In genomic region chr16:67846320-67847063, GRCh38 we compare ENCODE assay signal across 8 cellular contexts. TPM values are rescaled to one million over a fixed set of nuclear protein-coding genes. Genes with fewer than 3 reads are reported as not detected.
DNase-seq lines count a peak whose midpoint lies in the region; ATAC-seq, FAIRE-seq and TF ChIP-seq lines count a peak whose summit lies in the region.

NUTF2 (plus strand) TSS chr16:67846933; CDS start chr16:67865131, 18,198 bp downstream.

- H3K27ac ChIP-seq in KOPT-K1 (ENCODE audit: low read depth, low read length, poor library complexity, severe bottlenecking): peak within 1 kb of the TSS; percentile 93
- H3K27ac ChIP-seq in esophagus muscularis mucosa (replicated peaks in 1 of 4): peak within 1 kb of the TSS; percentile 98 to 99 (median 99)

- no peaks in the 10 kb centered on the region for H3K9me3 Mint-ChIP-seq in activated T-cell treated with anti-CD3 and anti-CD28 coated beads, Interleukin-2, amount 50 U/mL, for 72 hours
- H3K9me3 Mint-ChIP-seq in stimulated activated effector memory CD8-positive, alpha-beta T cell treated with anti-CD3 and anti-CD28 coated beads, Interleukin-12 subunit alpha, Interleukin-12 subunit beta, amount 100 ng/mL, for 72 hours: no peaks in the 10 kb centered on the region

- H3K4me1 ChIP-seq in esophagus muscularis mucosa: peaks cover 50 to 79% (median 66%) of the 10 kb centered on the region in 4 donors

- WGBS in esophagus muscularis mucosa: 0% methylated on average over 4 of the region's 57 CpGs

- ATAC-seq in GM21737 (IDR thresholded peaks at IDR 0.05; ENCODE audit: unreplicated experiment): peak; percentile 53
- peak; percentile 72 to 73 for ATAC-seq in activated T-cell treated with anti-CD3 and anti-CD28 coated beads, Interleukin-2, amount 50 U/mL, for 72 hours (replicated peaks in 1 of 2)
- peak; percentile 79 for ATAC-seq in stimulated activated effector memory CD8-positive, alpha-beta T cell treated with anti-CD3 and anti-CD28 coated beads, Interleukin-12 subunit alpha, Interleukin-12 subunit beta, amount 100 ng/mL, for 72 hours

- H3K27ac Mint-ChIP-seq in activated T-cell treated with anti-CD3 and anti-CD28 coated beads, Interleukin-2, amount 50 U/mL, for 72 hours: peak within 1 kb of the TSS; percentile 95
- H3K27ac Mint-ChIP-seq in stimulated activated effector memory CD8-positive, alpha-beta T cell treated with anti-CD3 and anti-CD28 coated beads, Interleukin-12 subunit alpha, Interleukin-12 subunit beta, amount 100 ng/mL, for 72 hours: peak within 1 kb of the TSS; percentile 93

- H3K9me3 ChIP-seq in KOPT-K1 (ENCODE audit: insufficient read depth, low read length, poor library complexity, severe bottlenecking): no peaks in the 10 kb centered on the region
- H3K9me3 ChIP-seq in esophagus muscularis mucosa: no peaks in the 10 kb centered on the region

- TF ChIP-seq EP300 in esophagus muscularis mucosa (IDR thresholded peaks at IDR 0.05): no peak

- peaks cover 59% of the 10 kb centered on the region for H3K4me1 Mint-ChIP-seq in activated T-cell treated with anti-CD3 and anti-CD28 coated beads, Interleukin-2, amount 50 U/mL, for 72 hours (ENCODE audit: low read depth)
- peaks cover 37% of the 10 kb centered on the region for H3K4me1 Mint-ChIP-seq in stimulated activated effector memory CD8-positive, alpha-beta T cell treated with anti-CD3 and anti-CD28 coated beads, Interleukin-12 subunit alpha, Interleukin-12 subunit beta, amount 100 ng/mL, for 72 hours

- TF ChIP-seq CTCF in esophagus muscularis mucosa (IDR thresholded peaks at IDR 0.05): peak in 1 of 3 experiments; percentile 18

- no peaks in the 10 kb centered on the region for H3K27me3 ChIP-seq in esophagus muscularis mucosa

- peak; percentile 77 for DNase-seq in DMS53 treated with DMSO at 0.1 percent for 48 hours (lab: John Stamatoyannopoulos, UW; ENCODE audit: unreplicated experiment)
- DNase-seq in RCC 7860 (ENCODE audit: low spot score): peak; percentile 93
- peak; percentile 97 for DNase-seq in activated T-cell treated with anti-CD3 and anti-CD28 coated beads, Interleukin-2, amount 50 U/mL, for 72 hours
- DNase-seq in esophagus muscularis mucosa (ENCODE audit: extremely low spot score): peak; percentile 99
- peak; percentile 98 for DNase-seq in myocyte (ENCODE audit: low read depth)
- peak; percentile 93 to 99 for DNase-seq in stimulated activated effector memory CD8-positive, alpha-beta T cell treated with anti-CD3 and anti-CD28 coated beads, Interleukin-12 subunit alpha, Interleukin-12 subunit beta, amount 100 ng/mL, for 72 hours (ENCODE audit: low spot score in 2 of 2)

- H3K27me3 Mint-ChIP-seq in activated T-cell treated with anti-CD3 and anti-CD28 coated beads, Interleukin-2, amount 50 U/mL, for 72 hours (ENCODE audit: low read depth): no peaks in the 10 kb centered on the region

- peak; percentile 65 for FAIRE-seq in RCC 7860 (lab: Jason Lieb, UNC)

- intact Hi-C loops in esophagus muscularis mucosa (cut with DNase I): no loop called here

- peak within 1 kb of the TSS; percentile 98 to 100 for H3K4me3 Mint-ChIP-seq in activated T-cell treated with anti-CD3 and anti-CD28 coated beads, Interleukin-2, amount 50 U/mL, for 72 hours
- H3K4me3 Mint-ChIP-seq in stimulated activated effector memory CD8-positive, alpha-beta T cell treated with anti-CD3 and anti-CD28 coated beads, Interleukin-12 subunit alpha, Interleukin-12 subunit beta, amount 100 ng/mL, for 72 hours: peak within 1 kb of the TSS; percentile 98

- H3K4me3 ChIP-seq in esophagus muscularis mucosa: peak within 1 kb of the TSS; percentile 85 to 99 (median 93)

- peak; percentile 39 for TF ChIP-seq POLR2A in esophagus muscularis mucosa (IDR thresholded peaks at IDR 0.05; ENCODE audit: low read depth)

- H3K36me3 ChIP-seq in KOPT-K1 (ENCODE audit: insufficient read depth, low read length) (peaks cover 30% of the 10 kb centered on the region), esophagus muscularis mucosa (peaks cover 0 to 5% (median under 1%) of the 10 kb centered on the region in 4 donors)

- H3K36me3 Mint-ChIP-seq in activated T-cell treated with anti-CD3 and anti-CD28 coated beads, Interleukin-2, amount 50 U/mL, for 72 hours (ENCODE audit: insufficient read depth in 2 of 2): peaks cover 5% of the 10 kb centered on the region in 2 donors
- H3K36me3 Mint-ChIP-seq in stimulated activated effector memory CD8-positive, alpha-beta T cell treated with anti-CD3 and anti-CD28 coated beads, Interleukin-12 subunit alpha, Interleukin-12 subunit beta, amount 100 ng/mL, for 72 hours: peaks cover 52% of the 10 kb centered on the region

RNA-seq across cellular contexts. Expression of gene NUTF2, which starts in this region (rescaled TPM):
- total RNA-seq in activated T-cell treated with anti-CD3 and anti-CD28 coated beads, Interleukin-2, amount 50 U/mL, for 72 hours: 10 to 100 TPM; 80.8 to 90.1 TPM
- total RNA-seq in esophagus muscularis mucosa: 100 to 1,000 TPM; 101 to 246 (median 174) TPM
- 120 and 182 TPM in 2 replicates for total RNA-seq in myocyte
- 262 TPM for polyA plus RNA-seq in myocyte (2012)

Comparison
In these comparisons a context has a peak if more than half of its experiments do, and no peak if none do; other contexts are left out.
1. Peak in every context shown above with its lines: DNase-seq, ATAC-seq, H3K4me3 ChIP-seq and H3K27ac ChIP-seq.